Comparison of ENCODE assay signal across 1 cellular context in the genomic region with DNA sequence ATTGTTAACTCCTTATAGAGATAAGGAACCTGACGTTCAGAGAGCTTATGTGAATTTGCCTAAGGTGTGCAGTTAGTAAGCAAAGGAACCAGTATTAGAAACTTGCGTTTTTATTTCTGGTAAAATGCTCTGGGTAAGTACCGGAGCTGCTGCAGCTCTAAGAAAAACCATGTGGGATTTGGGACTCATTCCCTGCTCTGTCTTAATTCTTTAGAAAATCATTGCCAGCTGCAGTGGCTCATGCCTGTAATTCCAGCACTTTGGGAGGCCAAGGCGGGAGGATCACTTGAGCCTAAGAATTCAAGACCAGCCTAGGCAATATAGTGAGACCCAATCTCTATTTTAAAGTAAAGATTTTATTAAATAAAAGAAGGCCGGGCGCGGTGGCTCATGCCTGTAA.
TF ChIP-seq lines count a peak whose summit lies in the region.

No MANE protein-coding gene starts in this region.

TF ChIP-seq in neural cell, 6 proteins besides CTCF, POLR2A, EP300 and RAD21 (continued from another document):
- TF ChIP-seq, protein P1, sequence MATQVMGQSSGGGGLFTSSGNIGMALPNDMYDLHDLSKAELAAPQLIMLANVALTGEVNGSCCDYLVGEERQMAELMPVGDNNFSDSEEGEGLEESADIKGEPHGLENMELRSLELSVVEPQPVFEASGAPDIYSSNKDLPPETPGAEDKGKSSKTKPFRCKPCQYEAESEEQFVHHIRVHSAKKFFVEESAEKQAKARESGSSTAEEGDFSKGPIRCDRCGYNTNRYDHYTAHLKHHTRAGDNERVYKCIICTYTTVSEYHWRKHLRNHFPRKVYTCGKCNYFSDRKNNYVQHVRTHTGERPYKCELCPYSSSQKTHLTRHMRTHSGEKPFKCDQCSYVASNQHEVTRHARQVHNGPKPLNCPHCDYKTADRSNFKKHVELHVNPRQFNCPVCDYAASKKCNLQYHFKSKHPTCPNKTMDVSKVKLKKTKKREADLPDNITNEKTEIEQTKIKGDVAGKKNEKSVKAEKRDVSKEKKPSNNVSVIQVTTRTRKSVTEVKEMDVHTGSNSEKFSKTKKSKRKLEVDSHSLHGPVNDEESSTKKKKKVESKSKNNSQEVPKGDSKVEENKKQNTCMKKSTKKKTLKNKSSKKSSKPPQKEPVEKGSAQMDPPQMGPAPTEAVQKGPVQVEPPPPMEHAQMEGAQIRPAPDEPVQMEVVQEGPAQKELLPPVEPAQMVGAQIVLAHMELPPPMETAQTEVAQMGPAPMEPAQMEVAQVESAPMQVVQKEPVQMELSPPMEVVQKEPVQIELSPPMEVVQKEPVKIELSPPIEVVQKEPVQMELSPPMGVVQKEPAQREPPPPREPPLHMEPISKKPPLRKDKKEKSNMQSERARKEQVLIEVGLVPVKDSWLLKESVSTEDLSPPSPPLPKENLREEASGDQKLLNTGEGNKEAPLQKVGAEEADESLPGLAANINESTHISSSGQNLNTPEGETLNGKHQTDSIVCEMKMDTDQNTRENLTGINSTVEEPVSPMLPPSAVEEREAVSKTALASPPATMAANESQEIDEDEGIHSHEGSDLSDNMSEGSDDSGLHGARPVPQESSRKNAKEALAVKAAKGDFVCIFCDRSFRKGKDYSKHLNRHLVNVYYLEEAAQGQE (IDR thresholded peaks at IDR 0.05; ENCODE audit: borderline replicate concordance) = no peak
- TF ChIP-seq MXI1 (conservative IDR thresholded peaks at IDR 0.05; ENCODE audit: poor library complexity, severe bottlenecking) (no peak), POLR2AphosphoS5 (IDR thresholded peaks at IDR 0.05) (no peak), EZH2 (IDR thresholded peaks at IDR 0.05; ENCODE audit: borderline replicate concordance, insufficient read depth, low read length, poor library complexity, severe bottlenecking) (no peak)
